ENCODE assay signal across 29 cellular contexts in the genomic region with DNA sequence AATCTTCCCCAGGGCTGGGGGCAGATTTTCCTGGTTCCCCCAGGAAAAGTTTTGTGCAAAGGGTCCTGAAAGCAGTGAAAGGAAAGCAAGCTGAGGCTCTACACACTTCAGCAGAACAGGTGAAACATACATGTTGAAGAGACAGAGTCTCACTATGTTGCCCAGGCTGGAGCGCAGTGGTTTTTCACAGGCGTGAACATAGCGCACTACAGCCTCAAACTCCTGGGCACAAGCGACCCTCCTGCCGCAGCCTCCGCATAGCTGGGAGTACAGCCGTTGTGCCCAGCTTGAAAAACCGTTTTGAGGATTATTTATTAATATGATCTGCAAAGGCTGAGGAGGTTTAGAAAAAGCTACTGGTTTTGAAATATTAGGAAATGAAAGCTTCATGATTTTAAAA.
"Had no signal": no experiment of that assay in that cellular context is flagged by ENCODE, and none has a peak within 500 bp of the region (broad histone marks: within the 10 kb centered on the region; RNA-seq: fewer than 3 reads in every experiment).

No MANE protein-coding gene starts in this region.

- H3K27ac Mint-ChIP-seq: activated CD4-positive, alpha-beta memory T cell treated with anti-CD3 and anti-CD28 coated beads, Interleukin-2, amount 10 ng/mL, durations not matched to agents 7 days and 5 days; activated naive CD4-positive, alpha-beta T cell treated with anti-CD3 and anti-CD28 coated beads, Interleukin-2, amount 10 ng/mL, durations not matched to agents 7 days and 5 days; activated naive CD8-positive, alpha-beta T cell treated with anti-CD3 and anti-CD28 coated beads, Interleukin-2, amount 10 ng/mL, durations not matched to agents 7 days and 5 days; activated T-cell treated with anti-CD3 and anti-CD28 coated beads, Interleukin-2, amount 50 U/mL, for 72 hours; activated T-helper 2 cell treated with anti-CD3 and anti-CD28 coated beads, Interferon-gamma antibody, Interleukin-2, Interleukin-4, amounts not matched to agents 10 μg/mL and 5 μg/mL and 100 μg/mL, durations not matched to agents 14 hours and 24 hours and 36 hours; T-cell had no signal

- H3K9me3 ChIP-seq: adrenal gland, breast epithelium had no signal

- H3K27me3 Mint-ChIP-seq: activated CD4-positive, alpha-beta memory T cell treated with anti-CD3 and anti-CD28 coated beads, Interleukin-2, amount 10 ng/mL, durations not matched to agents 7 days and 5 days; activated naive CD4-positive, alpha-beta T cell treated with anti-CD3 and anti-CD28 coated beads, Interleukin-2, amount 10 ng/mL, durations not matched to agents 7 days and 5 days; activated naive CD8-positive, alpha-beta T cell treated with anti-CD3 and anti-CD28 coated beads, Interleukin-2, amount 10 ng/mL, durations not matched to agents 7 days and 5 days; T-cell had no signal

- ATAC-seq: activated T-cell treated with anti-CD3 and anti-CD28 coated beads, Interleukin-2, amount 50 U/mL, for 72 hours; PC-3; T-cell had no signal

- H3K36me3 ChIP-seq: adrenal gland, breast epithelium had no signal

- H3K36me3 Mint-ChIP-seq: activated naive CD4-positive, alpha-beta T cell treated with anti-CD3 and anti-CD28 coated beads, Interleukin-2, amount 10 ng/mL, durations not matched to agents 7 days and 5 days had no signal

- FAIRE-seq: RCC 7860, TTC549 had no signal

- H3K4me3 Mint-ChIP-seq: activated CD4-positive, alpha-beta memory T cell treated with anti-CD3 and anti-CD28 coated beads, Interleukin-2, amount 10 ng/mL, durations not matched to agents 7 days and 5 days; activated naive CD4-positive, alpha-beta T cell treated with anti-CD3 and anti-CD28 coated beads, Interleukin-2, amount 10 ng/mL, durations not matched to agents 7 days and 5 days; activated naive CD8-positive, alpha-beta T cell treated with anti-CD3 and anti-CD28 coated beads, Interleukin-2, amount 10 ng/mL, durations not matched to agents 7 days and 5 days; activated T-cell treated with anti-CD3 and anti-CD28 coated beads, Interleukin-2, amount 50 U/mL, for 72 hours; T-cell had no signal

- H3K27me3 ChIP-seq: adrenal gland, breast epithelium had no signal

- H3K27ac ChIP-seq: adrenal gland, breast epithelium, coronary artery had no signal

- H3K4me1 ChIP-seq: adrenal gland, breast epithelium had no signal

- H3K4me3 ChIP-seq: adrenal gland, breast epithelium, coronary artery had no signal

- DNase-seq: activated CD4-positive, alpha-beta memory T cell treated with anti-CD3 and anti-CD28 coated beads, Interleukin-2, amount 10 ng/mL, durations not matched to agents 7 days and 5 days; activated CD4-positive, alpha-beta T cell treated with anti-CD3 and anti-CD28 coated beads, Interleukin-2, amount 50 U/mL, for 1 hour; activated CD4-positive, CD25-positive, alpha-beta regulatory T cell; activated gamma-delta T cell treated with Interleukin-2 at 50 U/mL for 16 hours; activated naive CD4-positive, alpha-beta T cell treated with anti-CD3 and anti-CD28 coated beads, Interleukin-2, amount 10 ng/mL, durations not matched to agents 7 days and 5 days; activated naive CD8-positive, alpha-beta T cell treated with anti-CD3 and anti-CD28 coated beads, Interleukin-2, amount 10 ng/mL, durations not matched to agents 7 days and 5 days; activated T-cell treated with anti-CD3 and anti-CD28 coated beads, Interleukin-2, amount 50 U/mL, for 72 hours; adrenal gland; anterior cingulate cortex; caudate nucleus; Kasumi-1; NCI-H1092; NCI-H1417; NCI-H1930; NCI-H2171; NCI-H2227 treated with DMSO at 0.1 percent for 48 hours; NCI-H446 treated with DMSO at 0.1 percent for 48 hours; NCI-H524 treated with DMSO at 0.1 percent for 48 hours; NCI-H748 treated with DMSO at 0.1 percent for 48 hours; PC-3; SHP77 treated with DMSO at 0.1 percent for 48 hours; T-cell; T-helper 2 cell; T1000 had no signal

- H3K9me3 Mint-ChIP-seq: activated CD4-positive, alpha-beta memory T cell treated with anti-CD3 and anti-CD28 coated beads, Interleukin-2, amount 10 ng/mL, durations not matched to agents 7 days and 5 days; activated naive CD4-positive, alpha-beta T cell treated with anti-CD3 and anti-CD28 coated beads, Interleukin-2, amount 10 ng/mL, durations not matched to agents 7 days and 5 days; activated naive CD8-positive, alpha-beta T cell treated with anti-CD3 and anti-CD28 coated beads, Interleukin-2, amount 10 ng/mL, durations not matched to agents 7 days and 5 days; activated T-cell treated with anti-CD3 and anti-CD28 coated beads, Interleukin-2, amount 50 U/mL, for 72 hours; activated T-helper 2 cell treated with anti-CD3 and anti-CD28 coated beads, Interferon-gamma antibody, Interleukin-2, Interleukin-4, amounts not matched to agents 10 μg/mL and 5 μg/mL and 100 μg/mL, durations not matched to agents 14 hours and 24 hours and 36 hours; T-cell had no signal
